In genomic region chr17:40329981-40330794, GRCh38 we compare ENCODE assay signal across 9 cellular contexts. TPM values are rescaled to one million over a fixed set of nuclear protein-coding genes. Genes with fewer than 3 reads are reported as not detected.
DNase-seq lines count a peak whose midpoint lies in the region; ATAC-seq and TF ChIP-seq lines count a peak whose summit lies in the region.
"Had no signal": no experiment of that assay in that cellular context is flagged by ENCODE, and none has a peak within 500 bp of the region (broad histone marks: within the 10 kb centered on the region; RNA-seq: fewer than 3 reads in every experiment).

No MANE protein-coding gene starts in this region.

- peaks cover 46% of the 10 kb centered on the region for H3K36me3 Mint-ChIP-seq in CD4-positive, alpha-beta T cell (ENCODE audit: low read depth)
- H3K36me3 Mint-ChIP-seq in activated T-helper 17 cell treated with anti-CD3 and anti-CD28 coated beads, Interleukin-2, amount 50 U/mL, for 72 hours (ENCODE audit: low read depth) = peaks cover 71% of the 10 kb centered on the region

- H3K4me1 ChIP-seq in Loucy (ENCODE audit: insufficient read depth, low read length, poor library complexity, severe bottlenecking) (peaks cover 66% of the 10 kb centered on the region), mesenchymal stem cell (ENCODE audit: control insufficient read depth, insufficient read depth, low read depth, low read length) (peaks cover 59% of the 10 kb centered on the region)

- peaks cover 18% of the 10 kb centered on the region; the same call in 1 of the 2 replicates for H3K36me3 ChIP-seq in Loucy (ENCODE audit: insufficient read depth, low read length)
- peaks cover 9 to 35% of the 10 kb centered on the region in 2 experiments for H3K36me3 ChIP-seq in mesenchymal stem cell (ENCODE audit: control insufficient read depth in 1 of 2, insufficient read depth in 2 of 2, low read depth in 1 of 2, low read length in 2 of 2)

- TF ChIP-seq CTCF in CD4-positive, alpha-beta T cell (IDR thresholded peaks at IDR 0.05) = no peak
- TF ChIP-seq CTCF in Loucy (conservative IDR thresholded peaks at IDR 0.05; ENCODE audit: low read length) (no peak), GM13977 (IDR thresholded peaks at IDR 0.05; ENCODE audit: extremely low read depth, insufficient read depth, missing control alignments) (no peak)

- H3F3A ChIP-seq in Loucy (ENCODE audit: low read depth) = no peaks in the 10 kb centered on the region

- H2BK5ac ChIP-seq in mesenchymal stem cell (ENCODE audit: low read depth, low read length, poor library complexity, severe bottlenecking) = no peak overlapping the region

- peaks cover 93% of the 10 kb centered on the region for H3K4me1 Mint-ChIP-seq in CD4-positive, alpha-beta T cell (ENCODE audit: low read depth)
- H3K4me1 Mint-ChIP-seq in activated T-helper 17 cell treated with anti-CD3 and anti-CD28 coated beads, Interleukin-2, amount 50 U/mL, for 72 hours = peaks cover 62% of the 10 kb centered on the region

- H2BK12ac ChIP-seq in mesenchymal stem cell (ENCODE audit: low read length in 2 of 2) = no peak overlapping the region

- CTCF ChIA-PET in CD4-positive, alpha-beta T cell (lab: Charles Lee) = interaction anchor here (3.9 kb wide), 1 partner anchor 12 kb away, joined by 14 read pairs; no protein-coding TSS in a partner anchor

- H3K4me2 ChIP-seq in Loucy (ENCODE audit: low read depth, low read length, poor library complexity, severe bottlenecking) (peak overlapping the region; percentile 75), mesenchymal stem cell (ENCODE audit: low read length, poor library complexity, severe bottlenecking) (no peak overlapping the region)

- DNase-seq in CD4-positive, alpha-beta T cell = no peak
- DNase-seq in mesenchymal stem cell (no peak), GM13977 (ENCODE audit: low spot score) (no peak), RKO (ENCODE audit: low spot score) (no peak)

- H3K9ac ChIP-seq in Loucy (ENCODE audit: low read depth, low read length, poor library complexity, severe bottlenecking) (peak overlapping the region; percentile 58), mesenchymal stem cell (ENCODE audit: low read length) (peak overlapping the region; percentile 17)

- H3K27me3 ChIP-seq in CD4-positive, alpha-beta T cell (ENCODE audit: control insufficient read depth, insufficient read depth, low read length) = no peaks in the 10 kb centered on the region
- H3K27me3 ChIP-seq in Loucy (ENCODE audit: insufficient read depth, low read length, poor library complexity, severe bottlenecking) (no peaks in the 10 kb centered on the region), mesenchymal stem cell (ENCODE audit: control insufficient read depth in 1 of 2, insufficient read depth in 1 of 2, low read length in 2 of 2) (no peaks in the 10 kb centered on the region)

- H3K79me2 ChIP-seq in Loucy (ENCODE audit: insufficient read depth, low read length) = peaks cover 90% of the 10 kb centered on the region

- peak overlapping the region in 1 of 2 experiments; percentile 53 for H3K14ac ChIP-seq in mesenchymal stem cell (ENCODE audit: low read length in 2 of 2)

- H3K9me3 Mint-ChIP-seq in CD4-positive, alpha-beta T cell = no peaks in the 10 kb centered on the region
- no peaks in the 10 kb centered on the region for H3K9me3 Mint-ChIP-seq in activated T-helper 17 cell treated with anti-CD3 and anti-CD28 coated beads, Interleukin-2, amount 50 U/mL, for 72 hours

- H3K27ac ChIP-seq in CD4-positive, alpha-beta T cell (ENCODE audit: low read depth, low read length) = peak overlapping the region; percentile 55
- H3K27ac ChIP-seq in mesenchymal stem cell (ENCODE audit: low read length, poor library complexity, severe bottlenecking) = no peak overlapping the region

- no peaks in the 10 kb centered on the region for H3K27me3 Mint-ChIP-seq in CD4-positive, alpha-beta T cell
- no peaks in the 10 kb centered on the region for H3K27me3 Mint-ChIP-seq in activated T-helper 17 cell treated with anti-CD3 and anti-CD28 coated beads, Interleukin-2, amount 50 U/mL, for 72 hours

- peak overlapping the region; percentile 45 for H4K8ac ChIP-seq in mesenchymal stem cell (ENCODE audit: low read length)

- intact Hi-C loops in CD4-positive, alpha-beta T cell (cut with DNase I, micrococcal nuclease) = no loop called here

- H3K4me3 ChIP-seq in Loucy (ENCODE audit: low read length, poor library complexity, severe bottlenecking) (peak overlapping the region; percentile 46), mesenchymal stem cell (ENCODE audit: insufficient read depth in 1 of 2, low read depth in 1 of 2, low read length in 2 of 2) (no peak overlapping the region)

- H3K9me2 ChIP-seq in Loucy (replicated peaks; ENCODE audit: low read depth, low read length) = no peaks in the 10 kb centered on the region

- H3K27ac Mint-ChIP-seq in CD4-positive, alpha-beta T cell = peak overlapping the region; percentile 93
- peak overlapping the region; percentile 73 for H3K27ac Mint-ChIP-seq in activated T-helper 17 cell treated with anti-CD3 and anti-CD28 coated beads, Interleukin-2, amount 50 U/mL, for 72 hours

- H2BK15ac ChIP-seq in mesenchymal stem cell (ENCODE audit: low read depth, poor library complexity, severe bottlenecking) = no peak overlapping the region

- 76% methylated on average over 8 of the region's 9 CpGs for WGBS in mesenchymal stem cell

- POLR2A ChIA-PET in CD4-positive, alpha-beta T cell (lab: Charles Lee) = interaction anchor here (0.9 to 2.8 kb wide), 5 partner anchors 7 to 235 kb away, joined by 3 to 16 read pairs (median 12); no protein-coding TSS in a partner anchor

- peaks cover 40% of the 10 kb centered on the region for H4K20me1 ChIP-seq in Loucy (ENCODE audit: insufficient read depth, low read length, poor library complexity, severe bottlenecking)

- H3K79me1 ChIP-seq in mesenchymal stem cell (replicated peaks; ENCODE audit: low read length, poor library complexity, severe bottlenecking) = peaks cover 35% of the 10 kb centered on the region

- H3K4ac ChIP-seq in mesenchymal stem cell (ENCODE audit: low read depth in 1 of 2, low read length in 2 of 2) = no peak overlapping the region

- H2AFZ ChIP-seq in Loucy (ENCODE audit: low read length) = no peak overlapping the region
- no peak overlapping the region for H2AFZ ChIP-seq in mesenchymal stem cell (ENCODE audit: low read depth, low read length)

- H3K23ac ChIP-seq in mesenchymal stem cell (ENCODE audit: low read length in 2 of 2) = no peak overlapping the region

- no peak overlapping the region for H4K91ac ChIP-seq in mesenchymal stem cell (ENCODE audit: low read length)

- in situ Hi-C loops in GM13977 (cut with MboI; ENCODE audit: low pct_unique_long_range_greater_than_20kb, low sequenced_read_pairs, unreplicated experiment) = no loop called here

- peak overlapping the region; percentile 62 for H3K4me3 Mint-ChIP-seq in CD4-positive, alpha-beta T cell
- peak overlapping the region; percentile 98 for H3K4me3 Mint-ChIP-seq in activated T-helper 17 cell treated with anti-CD3 and anti-CD28 coated beads, Interleukin-2, amount 50 U/mL, for 72 hours

- no peak overlapping the region for H3K18ac ChIP-seq in mesenchymal stem cell (ENCODE audit: low read depth in 1 of 2, low read length in 2 of 2)

- peak overlapping the region; percentile 37 for H2AK5ac ChIP-seq in mesenchymal stem cell (ENCODE audit: low read length, severe bottlenecking)

- no peak for ATAC-seq in CD4-positive, alpha-beta T cell (ENCODE audit: poor library complexity)
- peak; percentile 10 for ATAC-seq in activated T-helper 17 cell treated with anti-CD3 and anti-CD28 coated beads, Interleukin-2, amount 50 U/mL, for 72 hours (replicated peaks)
- ATAC-seq in HG02763 (IDR thresholded peaks at IDR 0.05; ENCODE audit: unreplicated experiment) (no peak), HG03159 (IDR thresholded peaks at IDR 0.05; ENCODE audit: unreplicated experiment) (no peak)

- no peaks in the 10 kb centered on the region for H3K9me3 ChIP-seq in CD4-positive, alpha-beta T cell (ENCODE audit: control insufficient read depth, low read length)
- no peaks in the 10 kb centered on the region for H3K9me3 ChIP-seq in Loucy (ENCODE audit: insufficient read depth, low read depth, low read length)
- no peaks in the 10 kb centered on the region for H3K9me3 ChIP-seq in mesenchymal stem cell (ENCODE audit: control insufficient read depth, low read length)

- H2BK120ac ChIP-seq in mesenchymal stem cell (ENCODE audit: low read depth, low read length) = no peak overlapping the region

RNA-seq across cellular contexts. Expression of gene RARA, which starts 21.2 kb away (rescaled TPM):
- 100 to 1,000 TPM; 114 to 115 TPM for total RNA-seq in CD4-positive, alpha-beta T cell
- 10 to 100 TPM; 43.7 to 61.9 TPM for total RNA-seq in activated T-helper 17 cell treated with anti-CD3 and anti-CD28 coated beads, Interleukin-2, amount 50 U/mL, for 72 hours
- polyA plus RNA-seq in mesenchymal stem cell (2013, experiment 1 of 2) = 32.6 TPM
- polyA plus RNA-seq in mesenchymal stem cell (2013, experiment 2 of 2) = 32.1 TPM

RNA-seq across cellular contexts. Expression of gene GJD3, which starts 34.3 kb away (rescaled TPM):
- not detected for total RNA-seq in CD4-positive, alpha-beta T cell
- not detected for total RNA-seq in activated T-helper 17 cell treated with anti-CD3 and anti-CD28 coated beads, Interleukin-2, amount 50 U/mL, for 72 hours
- 0.44 TPM for polyA plus RNA-seq in mesenchymal stem cell (2013, experiment 1 of 2)
- polyA plus RNA-seq in mesenchymal stem cell (2013, experiment 2 of 2) = 0.29 TPM
- polyA plus RNA-seq: neural cell had no signal

RNA-seq across cellular contexts. Expression of gene CDC6, which starts 42.5 kb away (rescaled TPM):
- total RNA-seq in CD4-positive, alpha-beta T cell = 1 to 10 TPM; 1.0 to 1.8 TPM
- 100 to 1,000 TPM in 1 of 2 donors, 10 to 100 TPM in 1; 60.9 to 101 TPM for total RNA-seq in activated T-helper 17 cell treated with anti-CD3 and anti-CD28 coated beads, Interleukin-2, amount 50 U/mL, for 72 hours
- polyA plus RNA-seq in mesenchymal stem cell (2013, experiment 1 of 2) = 8.5 TPM
- polyA plus RNA-seq in mesenchymal stem cell (2013, experiment 2 of 2) = 9.1 TPM

Comparison
In these comparisons a context has a peak if more than half of its experiments do, and no peak if none do; other contexts are left out.
1. RNA of gene CDC6, which starts 42.5 kb away (total RNA-seq): 60.9 to 101 TPM in activated T-helper 17 cell treated with anti-CD3 and anti-CD28 coated beads, Interleukin-2, amount 50 U/mL, for 72 hours; 1.0 to 1.8 TPM in CD4-positive, alpha-beta T cell; every median in the first group is over 10 times any median in the second.